In genomic region chr1:7341145-7341900, GRCh38 we compare ENCODE assay signal across 14 cellular contexts.
DNase-seq lines count a peak whose midpoint lies in the region; FAIRE-seq and TF ChIP-seq lines count a peak whose summit lies in the region.
"Had no signal": no experiment of that assay in that cellular context is flagged by ENCODE, and none has a peak within 500 bp of the region (broad histone marks: within the 10 kb centered on the region; RNA-seq: fewer than 3 reads in every experiment).

No MANE protein-coding gene starts in this region.

- H3K23ac ChIP-seq in neuronal stem cell (ENCODE audit: low read depth, low read length, poor library complexity) = no peak overlapping the region

- no peaks in the 10 kb centered on the region for H3K9me3 ChIP-seq in endothelial cell of umbilical vein (replicated peaks; ENCODE audit: control insufficient read depth, insufficient read depth, low read length)
- peaks cover 0 to 2% of the 10 kb centered on the region in 2 donors for H3K9me3 ChIP-seq in neuronal stem cell (replicated peaks in 1 of 2; ENCODE audit: control insufficient read depth in 2 of 2, insufficient read depth in 1 of 2, low read depth in 1 of 2, low read length in 2 of 2)
- H3K9me3 ChIP-seq in thyroid gland = no peaks in the 10 kb centered on the region
- H3K9me3 ChIP-seq in PC-9 (ENCODE audit: insufficient read depth, low read depth) = no peaks in the 10 kb centered on the region
- H3K9me3 ChIP-seq in endodermal cell (ENCODE audit: control insufficient read depth, low read length) = no peaks in the 10 kb centered on the region
- H3K9me3 ChIP-seq: suprapubic skin had no signal

- no peak overlapping the region for H3K4me3 Mint-ChIP-seq in endodermal cell
- H3K4me3 Mint-ChIP-seq: memory B cell, WTC11 had no signal

- no peaks in the 10 kb centered on the region for H3K36me3 ChIP-seq in endothelial cell of umbilical vein (ENCODE audit: control insufficient read depth in 2 of 2, extremely low read depth in 1 of 2, insufficient read depth in 2 of 2, low read length in 2 of 2)
- no peaks in the 10 kb centered on the region for H3K36me3 ChIP-seq in neuronal stem cell (replicated peaks in 1 of 2; ENCODE audit: control insufficient read depth in 2 of 2, insufficient read depth in 2 of 2, low read length in 2 of 2)
- H3K36me3 ChIP-seq in thyroid gland = no peaks in the 10 kb centered on the region
- H3K36me3 ChIP-seq in PC-9 (ENCODE audit: low read depth) = no peaks in the 10 kb centered on the region
- no peaks in the 10 kb centered on the region for H3K36me3 ChIP-seq in endodermal cell (ENCODE audit: control insufficient read depth, insufficient read depth, low read length)
- H3K36me3 ChIP-seq: suprapubic skin had no signal

- no peak overlapping the region for H2BK5ac ChIP-seq in neuronal stem cell (ENCODE audit: low read length)

- no peaks in the 10 kb centered on the region for H3K9me1 ChIP-seq in endothelial cell of umbilical vein (replicated peaks; ENCODE audit: control insufficient read depth, extremely low read depth, insufficient read depth, low read length)

- no peaks in the 10 kb centered on the region for H3K79me1 ChIP-seq in neuronal stem cell (ENCODE audit: low read depth, low read length)

- TF ChIP-seq CTCF in endothelial cell of umbilical vein (IDR thresholded peaks at IDR 0.05; ENCODE audit: extremely low read depth in 1 of 2, insufficient read depth in 1 of 2, low read depth in 1 of 2, low read length in 2 of 2) (no peak), thyroid gland (IDR thresholded peaks at IDR 0.05) (no peak), PC-9 (conservative IDR thresholded peaks at IDR 0.05) (no peak), endodermal cell (conservative IDR thresholded peaks at IDR 0.05) (no peak)

- no peak for TF ChIP-seq POLR2A in endothelial cell of umbilical vein (IDR thresholded peaks at IDR 0.05; ENCODE audit: low read depth, low read length)
- TF ChIP-seq POLR2A in thyroid gland (IDR thresholded peaks at IDR 0.05) = no peak

- no peaks in the 10 kb centered on the region for H3K27me3 Mint-ChIP-seq in endodermal cell (ENCODE audit: insufficient read depth)
- H3K27me3 Mint-ChIP-seq: memory B cell had no signal

- CTCF ChIA-PET in endothelial cell of umbilical vein (lab: Charles Lee) (no interaction called here), PC-9 (lab: Charles Lee) (no interaction called here)

- no peaks in the 10 kb centered on the region for H3F3A ChIP-seq in PC-9 (ENCODE audit: insufficient read depth, low read depth)

- no peak overlapping the region for H3K4ac ChIP-seq in neuronal stem cell (ENCODE audit: low read length)

- DNase-seq in G401 (ENCODE audit: low spot score) (peak; percentile 59), NCI-H345 (lab: John Stamatoyannopoulos, UW) (peak; percentile 64), endothelial cell of umbilical vein (ENCODE audit: low read depth, low spot score) (peak; percentile 57), neuronal stem cell (ENCODE audit: low spot score) (no peak), thyroid gland (no peak), PC-9 (no peak), endodermal cell (no peak), midbrain (lab: John Stamatoyannopoulos, UW) (no peak)
- DNase-seq: amniotic stem cell, Kasumi-1, retina had no signal

- peaks cover 2% of the 10 kb centered on the region for H3K4me1 Mint-ChIP-seq in endodermal cell
- H3K4me1 Mint-ChIP-seq: memory B cell had no signal

- no peaks in the 10 kb centered on the region for H3K4me1 ChIP-seq in endothelial cell of umbilical vein (ENCODE audit: control insufficient read depth, extremely low read depth, insufficient read depth, low read length)
- peaks cover 0 to 2% of the 10 kb centered on the region in 2 donors for H3K4me1 ChIP-seq in neuronal stem cell (ENCODE audit: control insufficient read depth in 2 of 2, insufficient read depth in 1 of 2, low read depth in 1 of 2, low read length in 2 of 2)
- no peaks in the 10 kb centered on the region for H3K4me1 ChIP-seq in thyroid gland
- H3K4me1 ChIP-seq in PC-9 (replicated peaks; ENCODE audit: insufficient read depth) = no peaks in the 10 kb centered on the region
- no peaks in the 10 kb centered on the region for H3K4me1 ChIP-seq in endodermal cell (ENCODE audit: control insufficient read depth, insufficient read depth, low read length)
- H3K4me1 ChIP-seq: suprapubic skin had no signal

- H3K9ac ChIP-seq in endothelial cell of umbilical vein (replicated peaks; ENCODE audit: extremely low read depth, insufficient read depth, low read length) (no peak overlapping the region), neuronal stem cell (ENCODE audit: low read depth, low read length, poor library complexity) (peak overlapping the region; percentile 24), endodermal cell (ENCODE audit: extremely low read depth, low read length, poor library complexity, severe bottlenecking) (no peak overlapping the region)

- H3K27me3 ChIP-seq in endothelial cell of umbilical vein (ENCODE audit: control insufficient read depth in 2 of 2, insufficient read depth in 2 of 2, low read length in 2 of 2) = no peaks in the 10 kb centered on the region
- no peaks in the 10 kb centered on the region for H3K27me3 ChIP-seq in neuronal stem cell (ENCODE audit: control insufficient read depth in 3 of 3, insufficient read depth in 3 of 3, low read depth in 1 of 3, low read length in 3 of 3)
- H3K27me3 ChIP-seq in thyroid gland = no peaks in the 10 kb centered on the region
- H3K27me3 ChIP-seq in PC-9 (ENCODE audit: insufficient read depth, low read depth) = peaks cover 24% of the 10 kb centered on the region
- H3K27me3 ChIP-seq in endodermal cell (ENCODE audit: control insufficient read depth, insufficient read depth, low read length, poor library complexity, severe bottlenecking) = no peaks in the 10 kb centered on the region
- H3K27me3 ChIP-seq: suprapubic skin had no signal

- H3K4me3 ChIP-seq in endothelial cell of umbilical vein (replicated peaks in 1 of 3; ENCODE audit: insufficient read depth in 1 of 3, low read depth in 1 of 3, low read length in 3 of 3) = no peak overlapping the region
- H3K4me3 ChIP-seq in neuronal stem cell (ENCODE audit: low read length in 2 of 2) = no peak overlapping the region
- H3K4me3 ChIP-seq in thyroid gland (replicated peaks in 1 of 3) = no peak overlapping the region
- H3K4me3 ChIP-seq in PC-9 = no peak overlapping the region
- no peak overlapping the region for H3K4me3 ChIP-seq in endodermal cell (ENCODE audit: low read length)
- H3K4me3 ChIP-seq: suprapubic skin had no signal

- no peak for FAIRE-seq in endothelial cell of umbilical vein (lab: Jason Lieb, UNC)

- no peak overlapping the region for H2BK120ac ChIP-seq in neuronal stem cell (ENCODE audit: low read depth, low read length)

- no peaks in the 10 kb centered on the region for H3K36me3 Mint-ChIP-seq in endodermal cell (ENCODE audit: low read depth)
- H3K36me3 Mint-ChIP-seq: memory B cell, WTC11 had no signal

- H2AFZ ChIP-seq in endothelial cell of umbilical vein (ENCODE audit: low read depth, low read length) (no peak overlapping the region), neuronal stem cell (ENCODE audit: low read length) (no peak overlapping the region), PC-9 (no peak overlapping the region)

- H4K20me1 ChIP-seq in endothelial cell of umbilical vein (replicated peaks; ENCODE audit: control insufficient read depth, extremely low read depth, insufficient read depth, low read length) = no peaks in the 10 kb centered on the region
- no peaks in the 10 kb centered on the region for H4K20me1 ChIP-seq in PC-9 (ENCODE audit: insufficient read depth)

- H2BK15ac ChIP-seq in neuronal stem cell (ENCODE audit: low read length) = no peak overlapping the region

- intact Hi-C loops in endothelial cell of umbilical vein (cut with micrococcal nuclease) (no loop called here), thyroid gland (cut with DNase I) (no loop called here), PC-9 (cut with micrococcal nuclease; ENCODE audit: unreplicated experiment) (no loop called here)

- no peak overlapping the region for H2BK12ac ChIP-seq in neuronal stem cell (ENCODE audit: low read length)

- no peak overlapping the region for H4K91ac ChIP-seq in neuronal stem cell (ENCODE audit: low read depth, low read length, poor library complexity)

- H2AK5ac ChIP-seq in neuronal stem cell (ENCODE audit: low read depth, low read length) = no peak overlapping the region

- in situ Hi-C loops in G401 (cut with HindIII; ENCODE audit: low sequenced_read_pairs) = no loop called here

- H3K9me3 Mint-ChIP-seq in endodermal cell = no peaks in the 10 kb centered on the region
- H3K9me3 Mint-ChIP-seq: WTC11 had no signal

- dilution Hi-C loops in endothelial cell of umbilical vein (cut with MboI; ENCODE audit: extremely low pct_ligation_motif_present, low sequenced_read_pairs) = no loop called here

- POLR2A ChIA-PET in endothelial cell of umbilical vein (lab: Charles Lee) (no interaction called here), PC-9 (lab: Charles Lee; ENCODE audit: unreplicated experiment) (no interaction called here)

- H3K79me2 ChIP-seq in endothelial cell of umbilical vein (ENCODE audit: control insufficient read depth, insufficient read depth, low read length) = no peaks in the 10 kb centered on the region
- no peaks in the 10 kb centered on the region for H3K79me2 ChIP-seq in PC-9 (ENCODE audit: low read depth)

- H4K8ac ChIP-seq in neuronal stem cell (ENCODE audit: low read depth, low read length) = no peak overlapping the region

- H3K4me2 ChIP-seq in endothelial cell of umbilical vein (ENCODE audit: insufficient read depth, low read length) (no peak overlapping the region), neuronal stem cell (ENCODE audit: insufficient read depth, low read length, poor library complexity, severe bottlenecking) (no peak overlapping the region), PC-9 (no peak overlapping the region)

- H3K27ac ChIP-seq in endothelial cell of umbilical vein (ENCODE audit: insufficient read depth, low read depth, low read length) (no peak overlapping the region), neuronal stem cell (replicated peaks; ENCODE audit: low read length) (no peak overlapping the region), thyroid gland (no peak overlapping the region), PC-9 (no peak overlapping the region), endodermal cell (ENCODE audit: low read depth, low read length) (no peak overlapping the region)
- H3K27ac ChIP-seq: suprapubic skin had no signal

- BruUV-seq in endothelial cell of umbilical vein (replicated peaks; lab: Mats Ljungman, UMichigan) (no TSS peak), PC-9 (replicated peaks; lab: Mats Ljungman, UMichigan) (no TSS peak)

- H3K9me2 ChIP-seq in PC-9 (ENCODE audit: insufficient read depth) = no peaks in the 10 kb centered on the region

- no peak overlapping the region for H3K14ac ChIP-seq in neuronal stem cell (ENCODE audit: low read length)

- H3K18ac ChIP-seq in neuronal stem cell (ENCODE audit: low read length) = no peak overlapping the region

- no peak overlapping the region for H3K27ac Mint-ChIP-seq in endodermal cell
- H3K27ac Mint-ChIP-seq: memory B cell, WTC11 had no signal

- no CpG with 5 or more reads among the region's 11 CpGs for WGBS in neuronal stem cell (ENCODE audit: extremely low coverage in 2 of 2, insufficient read length in 2 of 2, insufficient replicate concordance in 1 of 2), 2 donors
- 63 to 77% methylated on average over 10 to 11 of the region's 11 CpGs for WGBS in thyroid gland, 2 donors
- WGBS in endodermal cell (ENCODE audit: insufficient coverage in 1 of 2, insufficient read length in 1 of 2), 2 experiments = 88 to 89% methylated on average over 3 to 11 of the region's 11 CpGs

Comparison
In these comparisons a context has a peak if more than half of its experiments do, and no peak if none do; other contexts are left out.
1. DNase-seq: peak in G401 (single experiment), NCI-H345 (single experiment) and endothelial cell of umbilical vein (single experiment); none in neuronal stem cell (single experiment), thyroid gland (0 of 2), PC-9 (0 of 2), endodermal cell (single experiment) and midbrain (single experiment).